In genomic region chr14:23588884-23589598, GRCh38 we compare ENCODE assay signal across 1 cellular context.
TF ChIP-seq lines count a peak whose summit lies in the region.

No MANE protein-coding gene starts in this region.

TF ChIP-seq in HepG2, 621 proteins besides CTCF, POLR2A, EP300 and RAD21 (continued from another document and continues in another):
- TF ChIP-seq ZNF629 (CRISPR knock-in tag; conservative IDR thresholded peaks at IDR 0.05): 0 out of 2 replicates have a peak, but pooled peaks have one; percentile 35
- no peak for TF ChIP-seq PRDM4 (CRISPR knock-in tag; IDR thresholded peaks at IDR 0.05; ENCODE audit: borderline replicate concordance)
- TF ChIP-seq MED1 (CRISPR knock-in tag; IDR thresholded peaks at IDR 0.05): peak; percentile 95
- peak; percentile 91 for TF ChIP-seq ZSCAN31 (CRISPR knock-in tag; IDR thresholded peaks at IDR 0.05; ENCODE audit: low read depth)
- TF ChIP-seq KDM5B (CRISPR knock-in tag; IDR thresholded peaks at IDR 0.05; ENCODE audit: borderline replicate concordance): peak; percentile 96; the same call in 1 of the 2 replicates
- peak; percentile 94 for TF ChIP-seq ZFP90 (CRISPR knock-in tag; IDR thresholded peaks at IDR 0.05; ENCODE audit: borderline replicate concordance)
- TF ChIP-seq ZNF12 (CRISPR knock-in tag; IDR thresholded peaks at IDR 0.05): peak; percentile 90
- peak; percentile 98 for TF ChIP-seq POGK (CRISPR knock-in tag; conservative IDR thresholded peaks at IDR 0.05)
- TF ChIP-seq SMAD1 (CRISPR knock-in tag; IDR thresholded peaks at IDR 0.05; ENCODE audit: borderline replicate concordance, low read depth): peak; percentile 99
- peak; percentile 97 for TF ChIP-seq ZNF354B (CRISPR knock-in tag; IDR thresholded peaks at IDR 0.05)
- no peak for TF ChIP-seq MATR3 (CRISPR knock-in tag; IDR thresholded peaks at IDR 0.05)
- TF ChIP-seq STAT6 (CRISPR knock-in tag; IDR thresholded peaks at IDR 0.05; ENCODE audit: borderline replicate concordance): peak; percentile 64; the same call in 1 of the 2 replicates
- peak; percentile 91; the same call in 1 of the 2 replicates for TF ChIP-seq WIZ (CRISPR knock-in tag; IDR thresholded peaks at IDR 0.05)
- TF ChIP-seq ZNF605 (CRISPR knock-in tag; IDR thresholded peaks at IDR 0.05): peak; percentile 92
- TF ChIP-seq EZH2 (conservative IDR thresholded peaks at IDR 0.05; ENCODE audit: low read depth, low read length): no peak
- peak; percentile 92; the same call in 1 of the 2 replicates for TF ChIP-seq ZNF766 (CRISPR knock-in tag; IDR thresholded peaks at IDR 0.05; ENCODE audit: borderline replicate concordance)
- peak; percentile 66; the same call in 1 of the 2 replicates for TF ChIP-seq NCOR1 (IDR thresholded peaks at IDR 0.05; ENCODE audit: borderline replicate concordance, low read length)
- TF ChIP-seq LBX2 (CRISPR knock-in tag; IDR thresholded peaks at IDR 0.05; ENCODE audit: borderline replicate concordance): peak; percentile 93
- TF ChIP-seq MTF2 (CRISPR knock-in tag; IDR thresholded peaks at IDR 0.05; ENCODE audit: borderline replicate concordance): peak; percentile 95; the same call in 1 of the 2 replicates
- TF ChIP-seq ZNF274 (CRISPR knock-in tag; IDR thresholded peaks at IDR 0.05): peak; percentile 93
- no peak for TF ChIP-seq RFX1 (IDR thresholded peaks at IDR 0.05)
- TF ChIP-seq ELF3 (CRISPR knock-in tag; IDR thresholded peaks at IDR 0.05): peak; percentile 98
- peak; percentile 99 for TF ChIP-seq KDM3A (CRISPR knock-in tag; IDR thresholded peaks at IDR 0.05; ENCODE audit: low read depth)
- TF ChIP-seq SOX13 (IDR thresholded peaks at IDR 0.05): no peak
- TF ChIP-seq SOX13 (CRISPR knock-in tag; conservative IDR thresholded peaks at IDR 0.05 in 1 of 2, IDR thresholded peaks at IDR 0.05 in 1 of 2): peak in 1 of 2 experiments; percentile 86; a peak in 3 of 4 replicates
- peak; percentile 98 for TF ChIP-seq BORCS8-MEF2B (CRISPR knock-in tag; IDR thresholded peaks at IDR 0.05)
- TF ChIP-seq ZZZ3 (CRISPR knock-in tag; IDR thresholded peaks at IDR 0.05; ENCODE audit: borderline replicate concordance): peak; percentile 93; the same call in 1 of the 2 replicates
- no peak for TF ChIP-seq PRMT3 (CRISPR knock-in tag; IDR thresholded peaks at IDR 0.05; ENCODE audit: borderline replicate concordance, low read depth)
- no peak for TF ChIP-seq NFE2L1 (CRISPR knock-in tag; IDR thresholded peaks at IDR 0.05; ENCODE audit: borderline replicate concordance)
- no peak for TF ChIP-seq ZNF549 (CRISPR knock-in tag; IDR thresholded peaks at IDR 0.05)
- TF ChIP-seq ATF7-NPFF (CRISPR knock-in tag; IDR thresholded peaks at IDR 0.05; ENCODE audit: low read depth): peak; percentile 89
- peak; percentile 96 for TF ChIP-seq KLF11 (CRISPR knock-in tag; IDR thresholded peaks at IDR 0.05)
- TF ChIP-seq CREB1 (IDR thresholded peaks at IDR 0.05): no peak
- TF ChIP-seq CREB1 (CRISPR knock-in tag; IDR thresholded peaks at IDR 0.05): no peak
- TF ChIP-seq YY1 (IDR thresholded peaks at IDR 0.05; ENCODE audit: insufficient read depth, insufficient replicate concordance, low read depth, low read length): peak; percentile 87
- TF ChIP-seq MLLT10 (CRISPR knock-in tag; IDR thresholded peaks at IDR 0.05): no peak
- TF ChIP-seq HNF4A (CRISPR knock-in tag; IDR thresholded peaks at IDR 0.05): peak; percentile 62
- peak; percentile 99 for TF ChIP-seq ZNF614 (CRISPR knock-in tag; IDR thresholded peaks at IDR 0.05; ENCODE audit: borderline replicate concordance)
- TF ChIP-seq ZC3H13 (CRISPR knock-in tag; IDR thresholded peaks at IDR 0.05): no peak
- TF ChIP-seq SALL1 (CRISPR knock-in tag; IDR thresholded peaks at IDR 0.05): peak; percentile 99
- TF ChIP-seq MEF2D (CRISPR knock-in tag; IDR thresholded peaks at IDR 0.05): peak; percentile 88
- no peak for TF ChIP-seq KLF13 (CRISPR knock-in tag; IDR thresholded peaks at IDR 0.05)
- TF ChIP-seq HOXA3 (CRISPR knock-in tag; IDR thresholded peaks at IDR 0.05): peak; percentile 95
- peak; percentile 90; the same call in 1 of the 2 replicates for TF ChIP-seq TFDP1 (CRISPR knock-in tag; IDR thresholded peaks at IDR 0.05; ENCODE audit: borderline replicate concordance)
- TF ChIP-seq CBX1 (IDR thresholded peaks at IDR 0.05; ENCODE audit: low read depth): peak; percentile 99
- TF ChIP-seq MLX (CRISPR knock-in tag; IDR thresholded peaks at IDR 0.05): peak; percentile 74
- peak; percentile 32; the same call in 1 of the 2 replicates for TF ChIP-seq USF2 (IDR thresholded peaks at IDR 0.05; ENCODE audit: low read depth, low read length)
- TF ChIP-seq USF2 (CRISPR knock-in tag; IDR thresholded peaks at IDR 0.05; ENCODE audit: borderline replicate concordance): no peak
- no peak for TF ChIP-seq ZBTB2 (CRISPR knock-in tag; IDR thresholded peaks at IDR 0.05; ENCODE audit: low read depth)
- peak; percentile 98 for TF ChIP-seq SKI (IDR thresholded peaks at IDR 0.05; ENCODE audit: partially characterized antibody)
- TF ChIP-seq GMEB1 (CRISPR knock-in tag; IDR thresholded peaks at IDR 0.05; ENCODE audit: borderline replicate concordance): no peak; the same call in 1 of the 2 replicates
- TF ChIP-seq ZNF644 (CRISPR knock-in tag; IDR thresholded peaks at IDR 0.05; ENCODE audit: low read depth): peak; percentile 90
- TF ChIP-seq DBP (CRISPR knock-in tag; IDR thresholded peaks at IDR 0.05; ENCODE audit: not compliant biosample characterization): no peak
- TF ChIP-seq ZMAT3 (CRISPR knock-in tag; conservative IDR thresholded peaks at IDR 0.05): no peak
- no peak; the same call in 1 of the 2 replicates for TF ChIP-seq HCFC1 (IDR thresholded peaks at IDR 0.05; ENCODE audit: low read depth, low read length)
- TF ChIP-seq ZNF329 (CRISPR knock-in tag; IDR thresholded peaks at IDR 0.05; ENCODE audit: low read depth): peak; percentile 81
- peak; percentile 88 for TF ChIP-seq PHF21A (CRISPR knock-in tag; IDR thresholded peaks at IDR 0.05)
